Comparison of ENCODE assay signal across 23 cellular contexts in the genomic region with DNA sequence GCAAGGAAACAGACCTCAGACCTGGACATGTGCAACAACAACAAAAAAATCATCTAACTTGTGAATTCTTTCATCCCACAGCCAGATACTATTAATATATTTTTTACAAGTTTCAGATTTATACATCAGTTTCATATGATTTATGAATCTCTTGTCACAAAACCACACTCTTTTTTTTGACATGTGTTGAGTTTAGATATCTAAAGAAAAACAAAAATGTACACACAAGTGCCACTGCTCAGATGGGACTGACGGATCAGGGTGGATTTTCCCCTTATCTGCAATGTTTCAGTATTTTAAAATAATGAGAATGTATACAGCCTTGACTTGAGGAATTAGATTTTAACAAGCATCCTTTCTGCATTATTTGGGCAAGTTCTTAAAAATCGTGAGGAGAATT.
"Had no signal": no experiment of that assay in that cellular context is flagged by ENCODE, and none has a peak within 500 bp of the region (broad histone marks: within the 10 kb centered on the region; RNA-seq: fewer than 3 reads in every experiment).

No MANE protein-coding gene starts in this region.

- H3K27ac ChIP-seq: HL-60, RWPE1, SJCRH30 had no signal

- FAIRE-seq: HTR-8/SVneo had no signal

- H3K4me3 ChIP-seq: MG63, SJCRH30 had no signal

- H3K4me1 ChIP-seq: SJCRH30 had no signal

- H3K9me3 ChIP-seq: MG63, SJCRH30 had no signal

- DNase-seq: Karpas-422; KBM-7; MG63; NCI-H1436; NCI-H187; NCI-H2029; NCI-H2081 treated with DMSO at 0.1 percent for 48 hours; NCI-H2171; NCI-H226; NCI-H446; NCI-H510A; NCI-H524 treated with DMSO at 0.1 percent for 48 hours; NCI-H69; NCI-H774; NK-92 treated with Interleukin-12 subunit alpha and Interleukin-12 subunit beta, amount 100 ng/mL, for 24 hours; PC-3; SHP77 treated with DMSO at 0.1 percent for 48 hours; SJCRH30 had no signal

- H3K36me3 ChIP-seq: SJCRH30 had no signal

- ATAC-seq: Panc1, PC-3, SK-N-SH treated with all-trans-retinoic acid at 6 μM for 48 hours had no signal

- H3K27me3 ChIP-seq: MG63, SJCRH30 had no signal
